Comparison of ENCODE assay signal across 13 cellular contexts in the genomic region with DNA sequence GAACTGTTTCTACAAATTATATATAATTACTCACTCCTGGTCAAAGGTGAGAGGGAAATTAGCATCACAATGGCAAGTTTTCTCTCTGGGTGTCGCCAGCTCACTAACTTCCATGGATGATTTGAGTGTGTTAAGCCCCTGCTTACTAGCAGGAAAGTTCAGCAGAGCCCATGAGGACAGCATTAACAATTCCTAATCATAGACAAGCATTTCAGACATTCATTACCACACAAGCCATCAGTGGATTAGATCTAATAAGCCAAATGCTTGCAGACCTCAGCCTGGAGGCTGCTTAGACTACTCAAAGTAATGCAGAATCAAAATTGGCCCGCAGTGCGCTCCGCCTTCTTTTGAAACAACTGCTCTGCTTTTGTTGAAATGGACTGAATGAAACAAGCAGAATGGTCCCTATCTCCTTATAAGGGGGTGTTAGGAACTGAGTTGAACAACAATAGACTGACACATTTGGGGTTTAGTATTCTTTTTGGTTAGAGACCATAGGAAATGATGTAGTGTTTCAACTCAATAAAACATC. TPM values are rescaled to one million over a fixed set of nuclear protein-coding genes. Genes with fewer than 3 reads are reported as not detected.
DNase-seq lines count a peak whose midpoint lies in the region; ATAC-seq and TF ChIP-seq lines count a peak whose summit lies in the region.
"Had no signal": no experiment of that assay in that cellular context is flagged by ENCODE, and none has a peak within 500 bp of the region (broad histone marks: within the 10 kb centered on the region; RNA-seq: fewer than 3 reads in every experiment).

No MANE protein-coding gene starts in this region.

- H3K4me1 Mint-ChIP-seq in Caco-2 (ENCODE audit: low read depth, unreplicated experiment), result peaks cover 10% of the 10 kb centered on the region

- no peak overlapping the region for H4K8ac ChIP-seq in neuronal stem cell (ENCODE audit: low read depth, low read length)

- CTCF ChIA-PET in Caco-2 (lab: Charles Lee), result no interaction called here

- WGBS in neuronal stem cell (ENCODE audit: extremely low coverage in 2 of 2, insufficient read length in 2 of 2, insufficient replicate concordance in 1 of 2), 2 donors, result no CpG with 5 or more reads among the region's 4 CpGs

- H2BK5ac ChIP-seq in neuronal stem cell (ENCODE audit: low read length), result no peak overlapping the region

- H3K23ac ChIP-seq in neuronal stem cell (ENCODE audit: low read depth, low read length, poor library complexity), result no peak overlapping the region

- H3K4me1 ChIP-seq in neuronal stem cell (ENCODE audit: control insufficient read depth in 2 of 2, insufficient read depth in 1 of 2, low read depth in 1 of 2, low read length in 2 of 2), result peaks cover 7 to 15% of the 10 kb centered on the region in 2 donors
- H3K4me1 ChIP-seq in Caco-2, result no peaks in the 10 kb centered on the region
- H3K4me1 ChIP-seq: BLaER1 had no signal

- no peaks in the 10 kb centered on the region for H3K36me3 Mint-ChIP-seq in Caco-2 (ENCODE audit: insufficient read depth, unreplicated experiment)

- POLR2A ChIA-PET in Caco-2 (lab: Charles Lee), result no interaction called here

- no peak for TF ChIP-seq CTCF in AG10803 (conservative IDR thresholded peaks at IDR 0.05; ENCODE audit: low read length)
- TF ChIP-seq CTCF in fibroblast of the aortic adventitia (IDR thresholded peaks at IDR 0.05; ENCODE audit: insufficient read depth, low read length), result no peak
- no peak for TF ChIP-seq CTCF in Caco-2 (IDR thresholded peaks at IDR 0.05; ENCODE audit: insufficient read depth in 1 of 2, low read depth in 1 of 2, low read length in 1 of 2, severe bottlenecking in 1 of 2, unreplicated experiment in 1 of 2)

- H3K9ac ChIP-seq in SK-N-MC (ENCODE audit: insufficient read length) (no peak overlapping the region), neuronal stem cell (ENCODE audit: low read depth, low read length, poor library complexity) (no peak overlapping the region)
- H3K9ac ChIP-seq: BLaER1 had no signal

- in situ Hi-C loops in ACHN (cut with HindIII; ENCODE audit: low pct_ligation_motif_present, low pct_unique_long_range_greater_than_20kb, low sequenced_read_pairs), result no loop called here

- no peak overlapping the region for H2AK5ac ChIP-seq in neuronal stem cell (ENCODE audit: low read depth, low read length)

- DNase-seq in AG10803 (ENCODE audit: low read depth) (peak; percentile 73), SK-N-MC (ENCODE audit: low read depth, low spot score) (no peak), fibroblast of the aortic adventitia (ENCODE audit: low read depth) (peak; percentile 88), neuronal stem cell (ENCODE audit: low spot score) (peak; percentile 63), NCI-H1105 treated with DMSO at 0.1 percent for 48 hours (lab: John Stamatoyannopoulos, UW) (no peak), Caco-2 (no peak), ACHN (no peak)
- DNase-seq: NCI-H1105, T-helper 2 cell had no signal

- no peak overlapping the region for H3K4me3 Mint-ChIP-seq in Caco-2 (ENCODE audit: unreplicated experiment)

- H3K4ac ChIP-seq in neuronal stem cell (ENCODE audit: low read length), result no peak overlapping the region

- H2BK15ac ChIP-seq in neuronal stem cell (ENCODE audit: low read length), result no peak overlapping the region

- no peaks in the 10 kb centered on the region for H3K9me3 Mint-ChIP-seq in Caco-2 (ENCODE audit: unreplicated experiment)

- H3K4me2 ChIP-seq in neuronal stem cell (ENCODE audit: insufficient read depth, low read length, poor library complexity, severe bottlenecking), result peak overlapping the region; percentile 46
- H3K4me2 ChIP-seq: BLaER1 had no signal

- no TSS peak for BruUV-seq in Caco-2 (replicated peaks; lab: Mats Ljungman, UMichigan)

- H3K36me3 ChIP-seq in SK-N-MC (ENCODE audit: insufficient read depth, low read length) (no peaks in the 10 kb centered on the region), neuronal stem cell (replicated peaks in 1 of 2; ENCODE audit: control insufficient read depth in 2 of 2, insufficient read depth in 2 of 2, low read length in 2 of 2) (no peaks in the 10 kb centered on the region), Caco-2 (ENCODE audit: control insufficient read depth, insufficient read depth, low read length) (no peaks in the 10 kb centered on the region)
- H3K36me3 ChIP-seq: BLaER1, cardiac muscle cell, neutrophil had no signal

- no peak overlapping the region for H3K14ac ChIP-seq in neuronal stem cell (ENCODE audit: low read length)

- no peak overlapping the region for H3K18ac ChIP-seq in neuronal stem cell (ENCODE audit: low read length)

- H3K4me3 ChIP-seq in AG10803 (ENCODE audit: low read length), result peak overlapping the region; percentile 54
- no peak overlapping the region for H3K4me3 ChIP-seq in SK-N-MC
- no peak overlapping the region for H3K4me3 ChIP-seq in fibroblast of the aortic adventitia (ENCODE audit: low read depth, low read length)
- H3K4me3 ChIP-seq in neuronal stem cell (ENCODE audit: low read length in 2 of 2), result peak overlapping the region in 1 of 2 donors; percentile 4
- H3K4me3 ChIP-seq in Caco-2 (ENCODE audit: low read depth, low read length), result no peak overlapping the region
- H3K4me3 ChIP-seq: BLaER1, cardiac muscle cell had no signal

- H3K27ac ChIP-seq in SK-N-MC (peak overlapping the region; percentile 83), neuronal stem cell (replicated peaks; ENCODE audit: low read length) (peak overlapping the region; percentile 72)
- H3K27ac ChIP-seq: BLaER1, cardiac muscle cell, neutrophil had no signal

- no peaks in the 10 kb centered on the region for H3K79me1 ChIP-seq in neuronal stem cell (ENCODE audit: low read depth, low read length)

- H3K9me3 ChIP-seq in SK-N-MC (ENCODE audit: low read depth, low read length) (no peaks in the 10 kb centered on the region), neuronal stem cell (replicated peaks in 1 of 2; ENCODE audit: control insufficient read depth in 2 of 2, insufficient read depth in 1 of 2, low read depth in 1 of 2, low read length in 2 of 2) (no peaks in the 10 kb centered on the region), Caco-2 (no peaks in the 10 kb centered on the region)
- H3K9me3 ChIP-seq: BLaER1, neutrophil had no signal

- no peak overlapping the region for H2BK12ac ChIP-seq in neuronal stem cell (ENCODE audit: low read length)

- H2BK120ac ChIP-seq in neuronal stem cell (ENCODE audit: low read depth, low read length), result no peak overlapping the region

- H3K27ac Mint-ChIP-seq in Caco-2 (ENCODE audit: unreplicated experiment), result no peak overlapping the region

- peak overlapping the region; percentile 70 for H2AFZ ChIP-seq in neuronal stem cell (ENCODE audit: low read length)

- no peak for ATAC-seq in HG02642 (IDR thresholded peaks at IDR 0.05; ENCODE audit: poor library complexity, unreplicated experiment)

- H4K91ac ChIP-seq in neuronal stem cell (ENCODE audit: low read depth, low read length, poor library complexity), result no peak overlapping the region

- H3K27me3 ChIP-seq in neuronal stem cell (ENCODE audit: control insufficient read depth in 3 of 3, insufficient read depth in 3 of 3, low read depth in 1 of 3, low read length in 3 of 3) (no peaks in the 10 kb centered on the region), Caco-2 (replicated peaks; ENCODE audit: control insufficient read depth, insufficient read depth, low read length) (no peaks in the 10 kb centered on the region)
- H3K27me3 ChIP-seq: BLaER1 had no signal

- intact Hi-C loops in Caco-2 (cut with micrococcal nuclease; ENCODE audit: unreplicated experiment), result no loop called here

- H3K27me3 Mint-ChIP-seq in Caco-2 (ENCODE audit: insufficient read depth, unreplicated experiment), result peaks cover 13% of the 10 kb centered on the region

RNA-seq across cellular contexts. Expression of a gene that starts 54.4 kb away (rescaled TPM):
- total RNA-seq in fibroblast of the aortic adventitia (ENCODE audit: low replicate concordance), result 6.5 and 25.0 TPM in 2 replicates
- polyA plus RNA-seq in neuronal stem cell (2013, experiment 1 of 2), result 9.8 TPM
- polyA plus RNA-seq in neuronal stem cell (2013, experiment 2 of 2), result 10.5 TPM
- 6.5 and 11.0 TPM in 2 replicates for total RNA-seq in Caco-2 (2022)

Comparison
In these comparisons a context has a peak if more than half of its experiments do, and no peak if none do; other contexts are left out.
1. DNase-seq: peak in AG10803 (single experiment), fibroblast of the aortic adventitia (single experiment) and neuronal stem cell (single experiment); none in SK-N-MC (single experiment), NCI-H1105 treated with DMSO at 0.1 percent for 48 hours (single experiment), Caco-2 (0 of 2) and ACHN (single experiment).